8 cellular contexts compared by ENCODE assay signal in the genomic region with DNA sequence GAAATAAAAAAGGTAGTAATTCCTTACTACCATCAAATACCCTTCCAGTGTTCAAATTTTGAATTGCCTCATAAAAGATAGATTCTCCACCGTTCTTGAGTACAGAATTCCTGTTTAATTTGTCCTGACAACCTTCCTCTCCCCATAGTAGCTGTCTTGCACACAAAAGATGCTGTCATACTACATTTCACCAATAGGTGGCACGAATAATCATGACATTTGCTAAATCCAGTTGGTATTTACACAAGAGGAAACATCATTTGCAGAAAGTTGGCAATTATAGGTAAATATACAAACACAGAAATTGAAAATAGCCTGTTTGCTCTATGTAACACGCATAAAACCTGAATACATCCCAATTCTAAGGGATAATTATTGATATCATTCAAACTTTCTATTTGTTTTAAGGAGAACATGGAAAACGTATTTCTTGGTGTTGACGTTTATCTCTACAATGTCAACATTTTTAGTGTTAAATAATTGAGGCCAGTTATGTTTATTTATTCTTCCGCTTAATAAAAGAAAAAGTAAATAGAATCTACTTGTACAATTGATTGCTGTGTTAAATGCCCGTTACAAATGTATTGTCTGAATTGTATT. TPM values are rescaled to one million over a fixed set of nuclear protein-coding genes. Genes with fewer than 3 reads are reported as not detected.
DNase-seq lines count a peak whose midpoint lies in the region; ATAC-seq and TF ChIP-seq lines count a peak whose summit lies in the region.

No MANE protein-coding gene starts in this region.

- no peak for TF ChIP-seq POLR2A in esophagus squamous epithelium (IDR thresholded peaks at IDR 0.05)
- no peak for TF ChIP-seq POLR2A in lower leg skin (IDR thresholded peaks at IDR 0.05)

- H4K8ac ChIP-seq in trophoblast cell (ENCODE audit: low read depth, low read length) = no peak overlapping the region

- H4K91ac ChIP-seq in trophoblast cell (ENCODE audit: low read depth, low read length) = no peak overlapping the region

- H3K27me3 ChIP-seq in esophagus squamous epithelium (no peaks in the 10 kb centered on the region), trophoblast cell (ENCODE audit: insufficient read depth, low read length) (no peaks in the 10 kb centered on the region)

- peak; percentile 89 for ATAC-seq in GM19043 (IDR thresholded peaks at IDR 0.05; ENCODE audit: low read depth, unreplicated experiment)

- H3K9me3 ChIP-seq in esophagus squamous epithelium (peaks cover 0 to 6% (median 4%) of the 10 kb centered on the region in 3 donors), trophoblast cell (ENCODE audit: insufficient read depth, low read depth, low read length) (no peaks in the 10 kb centered on the region)

- TF ChIP-seq CTCF in esophagus squamous epithelium (IDR thresholded peaks at IDR 0.05) (peak; percentile 43 to 83 (median 70)), lower leg skin (IDR thresholded peaks at IDR 0.05) (no peak)

- DNase-seq in CMK (ENCODE audit: low read depth) (peak; percentile 64), LoVo (ENCODE audit: low spot score) (peak; percentile 41), SHP77 treated with DMSO at 0.1 percent for 48 hours (lab: John Stamatoyannopoulos, UW) (peak; percentile 69), esophagus squamous epithelium (lab: John Stamatoyannopoulos, UW) (no peak), trophoblast cell (peak; percentile 11 to 91), lower leg skin (ENCODE audit: low spot score in 2 of 2) (no peak), T1000 (lab: John Stamatoyannopoulos, UW) (no peak)

- H2AK5ac ChIP-seq in trophoblast cell (ENCODE audit: low read length) = no peak overlapping the region

- H3K4me3 ChIP-seq in esophagus squamous epithelium (no peak overlapping the region), trophoblast cell (ENCODE audit: low read depth, low read length) (no peak overlapping the region), lower leg skin (ENCODE audit: low read depth, poor library complexity, severe bottlenecking) (no peak overlapping the region)

- H3K27ac ChIP-seq in esophagus squamous epithelium = no peak overlapping the region
- no peak overlapping the region for H3K27ac ChIP-seq in trophoblast cell (ENCODE audit: low read depth, low read length)

- H3K9ac ChIP-seq in trophoblast cell (ENCODE audit: low read length) = no peak overlapping the region

- 36 to 46% methylated on average over 7 of the region's 7 CpGs for WGBS in esophagus squamous epithelium, 2 donors
- WGBS in trophoblast cell (ENCODE audit: extremely low coverage, insufficient coverage, insufficient read length) = no CpG with 5 or more reads among the region's 7 CpGs
- 56 to 57% methylated on average over 7 of the region's 7 CpGs for WGBS in lower leg skin, 2 donors

- no peak overlapping the region for H3K4ac ChIP-seq in trophoblast cell (ENCODE audit: low read depth, low read length)

- no peak overlapping the region for H2BK5ac ChIP-seq in trophoblast cell (ENCODE audit: low read depth, low read length, poor library complexity)

- H3K4me1 ChIP-seq in esophagus squamous epithelium (peaks cover 4 to 45% (median 5%) of the 10 kb centered on the region in 3 donors), trophoblast cell (ENCODE audit: control insufficient read depth in 1 of 2, insufficient read depth in 2 of 2, low read length in 2 of 2) (no peaks in the 10 kb centered on the region)

- intact Hi-C loops in esophagus squamous epithelium (cut with DNase I) (no loop called here), lower leg skin (cut with DNase I; ENCODE audit: low total_unique reads) (no loop called here)

- H3K79me2 ChIP-seq in trophoblast cell (ENCODE audit: control insufficient read depth, insufficient read depth, low read length, poor library complexity) = no peaks in the 10 kb centered on the region

- no peak overlapping the region for H3K18ac ChIP-seq in trophoblast cell (ENCODE audit: low read length)

- H4K12ac ChIP-seq in trophoblast cell (ENCODE audit: low read depth, low read length) = no peak overlapping the region

- no peak overlapping the region for H3K23ac ChIP-seq in trophoblast cell (ENCODE audit: low read length)

- H3K14ac ChIP-seq in trophoblast cell (ENCODE audit: low read length) = no peak overlapping the region

- H2BK120ac ChIP-seq in trophoblast cell (ENCODE audit: insufficient read depth, low read length, poor library complexity) = no peak overlapping the region

- H3K4me2 ChIP-seq in trophoblast cell (ENCODE audit: low read length) = no peak overlapping the region

- H3K36me3 ChIP-seq in esophagus squamous epithelium = no peaks in the 10 kb centered on the region
- no peaks in the 10 kb centered on the region for H3K36me3 ChIP-seq in trophoblast cell (ENCODE audit: control insufficient read depth in 1 of 2, insufficient read depth in 2 of 2, low read length in 2 of 2)

- H3K79me1 ChIP-seq in trophoblast cell (ENCODE audit: low read length) = no peaks in the 10 kb centered on the region

- H2AFZ ChIP-seq in trophoblast cell (ENCODE audit: insufficient read depth, low read length, poor library complexity) = no peak overlapping the region

- H2BK12ac ChIP-seq in trophoblast cell (ENCODE audit: low read length) = no peak overlapping the region

RNA-seq across cellular contexts. Expression of gene CLDN10, which starts 58.3 kb away (rescaled TPM):
- total RNA-seq in esophagus squamous epithelium (1 to 10 TPM in 2 of 4 donors, not detected in 2; 1.3 to 9.5 TPM), lower leg skin (10 to 100 TPM in 3 of 4 donors, 1 to 10 TPM in 1; 7.6 to 33.3 (median 19.9) TPM)
- 3.5 and 3.8 TPM in 2 replicates for polyA plus RNA-seq in trophoblast cell (2013)

Comparison
In these comparisons a context has a peak if more than half of its experiments do, and no peak if none do; other contexts are left out.
1. DNase-seq: peak in CMK (single experiment), LoVo (single experiment), SHP77 treated with DMSO at 0.1 percent for 48 hours (single experiment) and trophoblast cell (2 of 2); none in esophagus squamous epithelium (single experiment), lower leg skin (0 of 2) and T1000 (single experiment).
2. CTCF ChIP-seq: peak in esophagus squamous epithelium (6 of 6); none in lower leg skin (0 of 3).